8 cellular contexts compared by ENCODE assay signal in genomic region chr11:83681045-83681781, GRCh38.
A peak's percentile ranks its signal among the peaks of the same experiment; 100 is the strongest.
DNase-seq lines count a peak whose midpoint lies in the region; ATAC-seq lines count a peak whose summit lies in the region.

No MANE protein-coding gene starts in this region.

- H3K27ac ChIP-seq in ectodermal cell (ENCODE audit: insufficient read depth, low read depth, low read length, poor library complexity, severe bottlenecking) (peak overlapping the region; percentile 28), thymus (ENCODE audit: low read depth) (peak overlapping the region; percentile 19)

- peaks cover 9% of the 10 kb centered on the region for H3K9me3 Mint-ChIP-seq in natural killer cell treated with Interleukin-12 subunit alpha and Interleukin-12 subunit beta and Interleukin-15 and Interleukin-18, amount 100 ng/mL, for 72 hours

- 83 to 84% methylated on average over 15 of the region's 15 CpGs for WGBS in ectodermal cell, 2 experiments
- 83% methylated on average over 15 of the region's 15 CpGs for WGBS in thymus

- peak; percentile 66 for DNase-seq in NCI-H2107 treated with DMSO at 0.1 percent for 48 hours (lab: John Stamatoyannopoulos, UW; ENCODE audit: unreplicated experiment)
- DNase-seq in NCI-H2107 (lab: John Stamatoyannopoulos, UW) = no peak
- DNase-seq in NCI-H2029 (lab: John Stamatoyannopoulos, UW) = no peak
- DNase-seq in natural killer cell treated with Interleukin-12 subunit alpha and Interleukin-12 subunit beta and Interleukin-15 and Interleukin-18, amount 100 ng/mL, for 72 hours (ENCODE audit: low spot score) = no peak
- no peak for DNase-seq in activated CD4-positive, alpha-beta T cell treated with anti-CD3 and anti-CD28 coated beads, Interleukin-2, amount 50 U/mL, for 48 hours

- no peaks in the 10 kb centered on the region for H3K4me1 Mint-ChIP-seq in natural killer cell treated with Interleukin-12 subunit alpha and Interleukin-12 subunit beta and Interleukin-15 and Interleukin-18, amount 100 ng/mL, for 72 hours (ENCODE audit: low read depth in 2 of 2)

- H3K27me3 ChIP-seq in ectodermal cell (ENCODE audit: control insufficient read depth, insufficient read depth, low read length, poor library complexity, severe bottlenecking) = no peaks in the 10 kb centered on the region
- H3K27me3 ChIP-seq in thymus (ENCODE audit: control insufficient read depth, insufficient read depth) = no peaks in the 10 kb centered on the region

- peaks cover 12% of the 10 kb centered on the region for H3K4me1 ChIP-seq in ectodermal cell (ENCODE audit: control insufficient read depth, insufficient read depth, low read length)
- H3K4me1 ChIP-seq in thymus (ENCODE audit: control insufficient read depth, insufficient read depth, low read length) = no peaks in the 10 kb centered on the region

- ATAC-seq in HG03575 (IDR thresholded peaks at IDR 0.05; ENCODE audit: extremely low read depth, insufficient number of reproducible peaks, low FRiP score, unreplicated experiment) = peak; percentile 34
- ATAC-seq in natural killer cell treated with Interleukin-12 subunit alpha and Interleukin-12 subunit beta and Interleukin-15 and Interleukin-18, amount 100 ng/mL, for 72 hours = no peak

- H3K9me3 ChIP-seq in ectodermal cell (ENCODE audit: control insufficient read depth, low read length) (no peaks in the 10 kb centered on the region), thymus (ENCODE audit: control insufficient read depth) (no peaks in the 10 kb centered on the region)

- H3K27ac Mint-ChIP-seq in natural killer cell treated with Interleukin-12 subunit alpha and Interleukin-12 subunit beta and Interleukin-15 and Interleukin-18, amount 100 ng/mL, for 72 hours = no peak overlapping the region

- no peaks in the 10 kb centered on the region for H3K27me3 Mint-ChIP-seq in natural killer cell treated with Interleukin-12 subunit alpha and Interleukin-12 subunit beta and Interleukin-15 and Interleukin-18, amount 100 ng/mL, for 72 hours

- H3K4me3 Mint-ChIP-seq in natural killer cell treated with Interleukin-12 subunit alpha and Interleukin-12 subunit beta and Interleukin-15 and Interleukin-18, amount 100 ng/mL, for 72 hours = no peak overlapping the region

- no peak overlapping the region for H3K4me3 ChIP-seq in ectodermal cell (ENCODE audit: insufficient read depth, low read depth, low read length)
- no peak overlapping the region for H3K4me3 ChIP-seq in thymus (ENCODE audit: low read length)

- H3K36me3 ChIP-seq in ectodermal cell (ENCODE audit: control insufficient read depth, insufficient read depth, low read length) (no peaks in the 10 kb centered on the region), thymus (ENCODE audit: control insufficient read depth, insufficient read depth) (no peaks in the 10 kb centered on the region)

- H3K36me3 Mint-ChIP-seq in natural killer cell treated with Interleukin-12 subunit alpha and Interleukin-12 subunit beta and Interleukin-15 and Interleukin-18, amount 100 ng/mL, for 72 hours = no peaks in the 10 kb centered on the region
